ENCODE assay signal across 8 cellular contexts in the genomic region with DNA sequence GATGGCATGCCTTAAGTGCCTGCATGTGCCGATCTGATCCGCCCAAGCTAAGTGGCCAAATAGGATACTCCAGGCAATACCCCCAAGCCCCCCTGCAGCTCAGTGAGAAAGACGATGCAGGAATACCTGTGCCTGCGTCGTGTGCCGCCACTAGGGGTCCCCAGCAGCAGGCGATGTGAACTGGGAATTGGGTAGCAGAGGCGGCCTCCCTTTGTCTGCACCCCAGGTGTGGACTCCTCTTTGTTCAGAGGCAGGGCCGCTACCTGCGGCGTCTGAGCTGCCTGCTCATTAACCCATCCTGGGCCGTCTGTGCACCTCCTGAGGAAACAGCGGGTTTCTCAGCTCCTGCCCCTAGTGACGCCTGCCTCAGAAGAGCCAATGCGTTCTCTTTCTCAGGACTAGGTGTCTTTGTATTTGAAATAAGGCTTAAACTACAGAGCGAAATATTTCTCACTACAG. TPM values are rescaled to one million over a fixed set of nuclear protein-coding genes. Genes with fewer than 3 reads are reported as not detected.
A peak's percentile ranks its signal among the peaks of the same experiment; 100 is the strongest.
DNase-seq lines count a peak whose midpoint lies in the region; ATAC-seq, FAIRE-seq and TF ChIP-seq lines count a peak whose summit lies in the region.

No MANE protein-coding gene starts in this region.

- no peak overlapping the region for H3K4me2 ChIP-seq in GM12878 (ENCODE audit: control insufficient read depth, insufficient read depth)

- FAIRE-seq in GM12878 (lab: Jason Lieb, UNC), result no peak

- CTCF ChIA-PET in GM12878 (lab: Yijun Ruan, JAX), result interaction anchor here (0.6 to 4.4 kb wide), 38 partner anchors 8 to 1744 kb away, joined by 3 to 112 read pairs (median 4); no protein-coding TSS in a partner anchor

- ATAC-seq in GM19035 (IDR thresholded peaks at IDR 0.05; ENCODE audit: unreplicated experiment) (peak; percentile 63), GM12878 (peak; percentile 95), GM21381 (IDR thresholded peaks at IDR 0.05; ENCODE audit: unreplicated experiment) (no peak)

- no peaks in the 10 kb centered on the region for H3K4me1 ChIP-seq in GM12878 (ENCODE audit: control insufficient read depth, insufficient read depth, low read length)

- 8% methylated on average over 16 of the region's 16 CpGs for WGBS in GM12878 (ENCODE audit: insufficient coverage, insufficient replicate concordance, low lambda C conversion rate, missing lambda C conversion rate)

- H3K36me3 ChIP-seq in GM12878 (ENCODE audit: control insufficient read depth in 2 of 2, insufficient read depth in 2 of 2, low read length in 1 of 2), result no peaks in the 10 kb centered on the region

- H3K79me2 ChIP-seq in GM12878 (ENCODE audit: control insufficient read depth, insufficient read depth, low read length), result no peaks in the 10 kb centered on the region

- RAD21 ChIA-PET in GM12878 (lab: Charles Lee; ENCODE audit: unreplicated experiment), result interaction anchor here (0.7 to 4.3 kb wide), 10 partner anchors 12 to 268 kb away, joined by 3 to 31 read pairs (median 3); no protein-coding TSS in a partner anchor

- POLR2A ChIA-PET in GM12878 (lab: Charles Lee), result no interaction called here

- BruUV-seq in GM12878 (replicated peaks; lab: Mats Ljungman, UMichigan), result no TSS peak

- SMC1A ChIA-PET in GM12878 (lab: Charles Lee; ENCODE audit: uncharacterized antibody, unreplicated experiment), result interaction anchor here (0.7 to 5.4 kb wide), 15 partner anchors 12 to 268 kb away, joined by 3 to 77 read pairs (median 4); no protein-coding TSS in a partner anchor

- in situ Hi-C loops in GM12878 (cut with MboI), result loop anchor here (5.0 kb wide), 1 partner anchor 218 kb away; no protein-coding TSS in a partner anchor

- H3K9ac ChIP-seq in GM12878 (ENCODE audit: control insufficient read depth, insufficient read depth, low read length), result no peak overlapping the region

- no peak overlapping the region for H2AFZ ChIP-seq in GM12878 (ENCODE audit: control insufficient read depth, low read depth, low read length)

- no peak for TF ChIP-seq EP300 in GM12878 (IDR thresholded peaks at IDR 0.05; ENCODE audit: borderline replicate concordance in 1 of 2, control insufficient read depth in 1 of 2, low read depth in 2 of 2, low read length in 2 of 2)

- DNase-seq in AG08395 (ENCODE audit: low spot score) (peak; percentile 54), NCI-H1092 (lab: John Stamatoyannopoulos, UW) (peak; percentile 82), SKM-1 (lab: John Stamatoyannopoulos, UW; ENCODE audit: unreplicated experiment) (peak; percentile 23), GM12878 (ENCODE audit: low read depth, low spot score) (no peak), iPS-NIHi7 (ENCODE audit: extremely low spot score) (peak; percentile 89)
- peak; percentile 28 to 32 for DNase-seq in stimulated activated CD4-positive, alpha-beta T cell treated with anti-CD3 and anti-CD28 coated beads, Interleukin-1b, Interleukin-23, amount 100 ng/mL, for 4 hours (ENCODE audit: low read depth in 2 of 2)

- peak; percentile 77 to 86 (median 81) for TF ChIP-seq CTCF in GM12878 (IDR thresholded peaks at IDR 0.05 in 2 of 3, conservative IDR thresholded peaks at IDR 0.05 in 1 of 3; ENCODE audit: control insufficient read depth in 2 of 3, extremely low read depth in 1 of 3, insufficient read depth in 1 of 3, low read depth in 3 of 3, low read length in 3 of 3)

- TF ChIP-seq POLR2A in GM12878 (IDR thresholded peaks at IDR 0.05; ENCODE audit: low read depth, low read length), result no peak

- no peak overlapping the region for H3K4me3 ChIP-seq in GM12878

- intact Hi-C loops in GM12878 (cut with micrococcal nuclease; ENCODE audit: unreplicated experiment), result loop anchor here (1.0 to 5.0 kb wide), 3 partner anchors 155 to 267 kb away; no protein-coding TSS in a partner anchor

- peaks cover 0 to 10% of the 10 kb centered on the region in 2 experiments; a peak in 3 of 4 replicates for H3K27me3 ChIP-seq in GM12878 (replicated peaks in 1 of 2; ENCODE audit: control insufficient read depth in 2 of 2, insufficient read depth in 2 of 2, low read length in 1 of 2)

- no peaks in the 10 kb centered on the region for H3K9me3 ChIP-seq in GM12878 (replicated peaks; ENCODE audit: control insufficient read depth, insufficient read depth, low read length)

- no peak overlapping the region for H3K27ac ChIP-seq in GM12878 (ENCODE audit: control insufficient read depth, insufficient read depth)

- no peaks in the 10 kb centered on the region for H4K20me1 ChIP-seq in GM12878 (ENCODE audit: control insufficient read depth, insufficient read depth)

- peak; percentile 66 for TF ChIP-seq RAD21 in GM12878 (IDR thresholded peaks at IDR 0.05; ENCODE audit: insufficient read depth, low read depth, low read length)

TF ChIP-seq in GM12878, 131 proteins besides CTCF, POLR2A, EP300 and RAD21:
- TF ChIP-seq HDAC6 (IDR thresholded peaks at IDR 0.05; ENCODE audit: unreplicated experiment) (no peak), SMC3 (IDR thresholded peaks at IDR 0.05; ENCODE audit: borderline replicate concordance, low read length) (peak; percentile 79)

RNA-seq across cellular contexts. Expression of a gene that starts 4.8 kb away (rescaled TPM):
- not detected in 2 replicates for total RNA-seq in GM12878 (2013; cell fraction: nucleolus; rRNA removed)
- total RNA-seq in GM12878 (2014; rRNA removed) (0.17 and 0.33 TPM in 2 replicates), GM12878 (2014; rRNA removed; fragmentation: Illumina TruSeq; extraction: Trizol) (0.58 and 0.60 TPM in 2 replicates), GM12878 (2021) (0.27 and 0.33 TPM in 2 replicates)
- not detected for polyA plus RNA-seq in GM12878 (2011; ENCODE audit: low read depth)
- polyA plus RNA-seq in GM12878 (2011; rRNA removed) (3.8 and 4.2 TPM in 2 replicates), GM12878 (2014; fragmentation: Illumina TruSeq; extraction: Trizol) (0.24 and 0.93 TPM in 2 replicates), GM12878 (2014; fragmentation: Nextera tagmentation; extraction: Ambion mirVana) (under 1 TPM in 1 of 2 experiments, not detected in 1; 0.11 TPM), GM12878 (2014; rRNA removed) (0.30 and 0.85 TPM in 2 replicates), GM12878 (2016; fragmentation: Nextera tagmentation; extraction: Ambion mirVana) (under 1 TPM in 1 of 2 experiments, not detected in 1; 0.42 TPM)
- 1.0 and 1.8 TPM in 2 replicates for polyA plus RNA-seq in GM12878 (2011; cell fraction: cytosol; rRNA removed)
- 1.6 and 1.9 TPM in 2 replicates for polyA plus RNA-seq in GM12878 (2011; cell fraction: nucleus; rRNA removed)
- not detected in 2 replicates for polyA plus RNA-seq in GM12878 (2012)
- polyA minus RNA-seq in GM12878 (2011; rRNA and poly(A)+ RNA removed), result 4.4 and 5.4 TPM in 2 replicates
- 0.67 and 1.5 TPM in 2 replicates for polyA minus RNA-seq in GM12878 (2011; cell fraction: cytosol; rRNA and poly(A)+ RNA removed)
- polyA minus RNA-seq in GM12878 (2011; cell fraction: nucleus; rRNA and poly(A)+ RNA removed), result 1.6 and 2.9 TPM in 2 replicates

RNA-seq across cellular contexts. Expression of a gene that starts 43.4 kb away (rescaled TPM):
- total RNA-seq in GM12878 (2013; cell fraction: nucleolus; rRNA removed), result not detected in 2 replicates
- total RNA-seq in GM12878 (2014; rRNA removed) (not detected in 2 replicates), GM12878 (2014; rRNA removed; fragmentation: Illumina TruSeq; extraction: Trizol) (not detected in 2 replicates), GM12878 (2021) (0.59 TPM in 1 of 2 replicates, not detected in the other)
- not detected for polyA plus RNA-seq in GM12878 (2011; ENCODE audit: low read depth)
- polyA plus RNA-seq in GM12878 (2011; rRNA removed) (0.13 TPM in 1 of 2 replicates, not detected in the other), GM12878 (2014; fragmentation: Illumina TruSeq; extraction: Trizol) (not detected in 2 replicates), GM12878 (2014; fragmentation: Nextera tagmentation; extraction: Ambion mirVana) (not detected), GM12878 (2014; rRNA removed) (not detected in 2 replicates), GM12878 (2016; fragmentation: Nextera tagmentation; extraction: Ambion mirVana) (not detected)
- polyA plus RNA-seq in GM12878 (2011; cell fraction: cytosol; rRNA removed), result not detected in 2 replicates
- not detected in 2 replicates for polyA plus RNA-seq in GM12878 (2011; cell fraction: nucleus; rRNA removed)
- not detected in 2 replicates for polyA plus RNA-seq in GM12878 (2012)
- not detected in 2 replicates for polyA minus RNA-seq in GM12878 (2011; rRNA and poly(A)+ RNA removed)
- not detected in 2 replicates for polyA minus RNA-seq in GM12878 (2011; cell fraction: cytosol; rRNA and poly(A)+ RNA removed)
- polyA minus RNA-seq in GM12878 (2011; cell fraction: nucleus; rRNA and poly(A)+ RNA removed), result 0.12 TPM in 1 of 2 replicates, not detected in the other
